Comparison of ENCODE assay signal across 24 cellular contexts in the genomic region with DNA sequence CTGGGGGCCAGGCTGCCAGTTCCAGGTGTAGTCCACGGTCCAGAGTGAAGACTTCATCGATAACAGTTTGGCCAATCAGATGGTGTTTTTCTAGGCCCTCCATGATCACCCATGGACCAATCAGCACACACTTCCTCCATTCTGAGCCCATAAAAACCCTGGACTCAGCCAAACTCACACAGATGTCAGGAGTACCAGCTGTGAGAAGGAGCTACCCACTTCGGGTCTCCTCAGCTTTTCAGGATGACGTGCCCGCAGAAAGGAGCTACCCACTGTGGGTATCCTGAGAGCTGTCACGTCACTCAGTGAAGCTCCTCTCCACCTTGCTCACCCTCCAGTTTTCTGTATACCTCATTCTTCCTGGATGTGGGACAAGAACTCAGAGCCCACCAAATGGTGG.
"Had no signal": no experiment of that assay in that cellular context is flagged by ENCODE, and none has a peak within 500 bp of the region (broad histone marks: within the 10 kb centered on the region; RNA-seq: fewer than 3 reads in every experiment).

No MANE protein-coding gene starts in this region.

- DNase-seq: activated CD4-positive, alpha-beta memory T cell treated with anti-CD3 and anti-CD28 coated beads for 36 hours; activated CD4-positive, alpha-beta T cell treated with anti-CD3 and anti-CD28 coated beads, Interleukin-2, amount 10 ng/mL, durations not matched to agents 7 days and 5 days; activated CD4-positive, CD25-positive, alpha-beta regulatory T cell; activated CD8-positive, alpha-beta memory T cell treated with anti-CD3 and anti-CD28 coated beads for 24 hours; activated effector memory CD4-positive, alpha-beta T cell treated with anti-CD3 and anti-CD28 coated beads, Interleukin-2, amount 50 U/mL, for 16 hours; activated naive CD4-positive, alpha-beta T cell treated with anti-CD3 and anti-CD28 coated beads for 36 hours; activated T-cell treated with anti-CD3 and anti-CD28 coated beads, Interleukin-2, amount 50 U/mL, for 4 hours; amygdala; brain microvascular endothelial cell; Kasumi-1; NCI-H1092 treated with DMSO at 0.1 percent for 48 hours; NCI-H1417 treated with DMSO at 0.1 percent for 48 hours; NCI-H1694; NCI-H2029; NCI-H345; NCI-H510A; NCI-H526 treated with DMSO at 0.1 percent for 48 hours; NCI-H82; OCI-M1; Peyer's patch; SHP77 treated with DMSO at 0.1 percent for 48 hours; T1000 had no signal

- H3K4me1 ChIP-seq: Peyer's patch had no signal

- H3K27ac ChIP-seq: cardiac muscle cell, Peyer's patch had no signal

- ATAC-seq: activated T-cell treated with anti-CD3 and anti-CD28 coated beads, Interleukin-2, amount 50 U/mL, for 4 hours had no signal

- H3K4me3 ChIP-seq: cardiac muscle cell, Peyer's patch had no signal

- H3K9me3 ChIP-seq: Peyer's patch had no signal

- H3K36me3 ChIP-seq: Peyer's patch had no signal

- H3K27me3 ChIP-seq: brain microvascular endothelial cell, cardiac muscle cell, Peyer's patch had no signal

- FAIRE-seq: TTC549 had no signal
